Comparison of ENCODE assay signal across 2 cellular contexts in genomic region chr20:33671573-33672288, GRCh38.
TF ChIP-seq lines count a peak whose summit lies in the region.

No MANE protein-coding gene starts in this region.

TF ChIP-seq in HCT116, 20 proteins besides CTCF, POLR2A, EP300 and RAD21:
- TF ChIP-seq ELF1 (IDR thresholded peaks at IDR 0.05; ENCODE audit: borderline replicate concordance, low read depth) (no peak), MAX (IDR thresholded peaks at IDR 0.05) (no peak), CEBPB (IDR thresholded peaks at IDR 0.05; ENCODE audit: low read depth) (no peak), EZH2 (IDR thresholded peaks at IDR 0.05) (no peak), FOSL1 (IDR thresholded peaks at IDR 0.05; ENCODE audit: low read depth) (no peak), YY1 (IDR thresholded peaks at IDR 0.05; ENCODE audit: extremely low read depth, insufficient replicate concordance, low read depth, low read length) (no peak), SP1 (IDR thresholded peaks at IDR 0.05; ENCODE audit: low read depth) (no peak), ZNF274 (IDR thresholded peaks at IDR 0.05; ENCODE audit: low read depth, low read length) (no peak), TCF7L2 (IDR thresholded peaks at IDR 0.05; ENCODE audit: borderline replicate concordance, extremely low read depth, insufficient read depth, insufficient read length) (no peak)
- TF ChIP-seq, protein P1, sequence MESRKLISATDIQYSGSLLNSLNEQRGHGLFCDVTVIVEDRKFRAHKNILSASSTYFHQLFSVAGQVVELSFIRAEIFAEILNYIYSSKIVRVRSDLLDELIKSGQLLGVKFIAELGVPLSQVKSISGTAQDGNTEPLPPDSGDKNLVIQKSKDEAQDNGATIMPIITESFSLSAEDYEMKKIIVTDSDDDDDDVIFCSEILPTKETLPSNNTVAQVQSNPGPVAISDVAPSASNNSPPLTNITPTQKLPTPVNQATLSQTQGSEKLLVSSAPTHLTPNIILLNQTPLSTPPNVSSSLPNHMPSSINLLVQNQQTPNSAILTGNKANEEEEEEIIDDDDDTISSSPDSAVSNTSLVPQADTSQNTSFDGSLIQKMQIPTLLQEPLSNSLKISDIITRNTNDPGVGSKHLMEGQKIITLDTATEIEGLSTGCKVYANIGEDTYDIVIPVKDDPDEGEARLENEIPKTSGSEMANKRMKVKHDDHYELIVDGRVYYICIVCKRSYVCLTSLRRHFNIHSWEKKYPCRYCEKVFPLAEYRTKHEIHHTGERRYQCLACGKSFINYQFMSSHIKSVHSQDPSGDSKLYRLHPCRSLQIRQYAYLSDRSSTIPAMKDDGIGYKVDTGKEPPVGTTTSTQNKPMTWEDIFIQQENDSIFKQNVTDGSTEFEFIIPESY (IDR thresholded peaks at IDR 0.05; ENCODE audit: extremely low read depth, insufficient replicate concordance, low read length): no peak

TF ChIP-seq in GM12878, 131 proteins besides CTCF, POLR2A, EP300 and RAD21:
- TF ChIP-seq SP1 (IDR thresholded peaks at IDR 0.05; ENCODE audit: low read depth, low read length) (no peak), GATAD2B (conservative IDR thresholded peaks at IDR 0.05; ENCODE audit: low read depth) (no peak), PAX8 (IDR thresholded peaks at IDR 0.05) (no peak), PKNOX1 (IDR thresholded peaks at IDR 0.05) (no peak), HDGF (IDR thresholded peaks at IDR 0.05) (no peak), JUND (IDR thresholded peaks at IDR 0.05; ENCODE audit: low read depth, low read length) (no peak)
